10 cellular contexts compared by ENCODE assay signal in genomic region chr4:158770671-158771070, GRCh38. TPM values are rescaled to one million over a fixed set of nuclear protein-coding genes. Genes with fewer than 3 reads are reported as not detected.
DNase-seq lines count a peak whose midpoint lies in the region; ATAC-seq and TF ChIP-seq lines count a peak whose summit lies in the region.
"Had no signal": no experiment of that assay in that cellular context is flagged by ENCODE, and none has a peak within 500 bp of the region (broad histone marks: within the 10 kb centered on the region; RNA-seq: fewer than 3 reads in every experiment).

No MANE protein-coding gene starts in this region.

- H3K4me1 Mint-ChIP-seq in activated naive CD4-positive, alpha-beta T cell treated with anti-CD3 and anti-CD28 coated beads, Interleukin-2, amount 50 U/mL, for 24 hours = peaks cover 61% of the 10 kb centered on the region
- H3K4me1 Mint-ChIP-seq in activated CD4-positive, alpha-beta memory T cell treated with anti-CD3 and anti-CD28 coated beads, Interleukin-2, amount 10 ng/mL, durations not matched to agents 7 days and 5 days = peaks cover 52% of the 10 kb centered on the region

- H3K36me3 Mint-ChIP-seq in activated naive CD4-positive, alpha-beta T cell treated with anti-CD3 and anti-CD28 coated beads, Interleukin-2, amount 50 U/mL, for 24 hours = no peaks in the 10 kb centered on the region
- H3K36me3 Mint-ChIP-seq in activated CD4-positive, alpha-beta memory T cell treated with anti-CD3 and anti-CD28 coated beads, Interleukin-2, amount 10 ng/mL, durations not matched to agents 7 days and 5 days (ENCODE audit: low read depth) = peaks cover 18% of the 10 kb centered on the region

- DNase-seq in activated naive CD4-positive, alpha-beta T cell treated with anti-CD3 and anti-CD28 coated beads, Interleukin-2, amount 50 U/mL, for 16 hours = no peak
- DNase-seq in activated CD4-positive, alpha-beta memory T cell treated with anti-CD3 and anti-CD28 coated beads, Interleukin-2, amount 10 ng/mL, durations not matched to agents 7 days and 5 days = no peak
- DNase-seq in stomach (no peak), GM13977 (ENCODE audit: low spot score) (no peak)
- DNase-seq in activated effector memory CD4-positive, alpha-beta T cell treated with anti-CD3 and anti-CD28 coated beads, Interleukin-2, amount 50 U/mL, for 16 hours = no peak
- DNase-seq: BE2C, mucosa of descending colon had no signal

- H3K36me3 ChIP-seq in liver (ENCODE audit: control insufficient read depth in 4 of 4, insufficient read depth in 3 of 4, low read depth in 1 of 4, low read length in 3 of 4) = no peaks in the 10 kb centered on the region
- H3K36me3 ChIP-seq in stomach = no peaks in the 10 kb centered on the region
- H3K36me3 ChIP-seq: BE2C had no signal

- in situ Hi-C loops in GM13977 (cut with MboI; ENCODE audit: low pct_unique_long_range_greater_than_20kb, low sequenced_read_pairs, unreplicated experiment) = no loop called here

- POLR2A ChIA-PET in activated CD4-positive, alpha-beta memory T cell treated with anti-CD3 and anti-CD28 coated beads, Interleukin-2, amount 10 ng/mL, durations not matched to agents 7 days and 5 days (lab: Charles Lee) = no interaction called here

- no peaks in the 10 kb centered on the region for H3K27me3 Mint-ChIP-seq in activated naive CD4-positive, alpha-beta T cell treated with anti-CD3 and anti-CD28 coated beads, Interleukin-2, amount 50 U/mL, for 24 hours
- H3K27me3 Mint-ChIP-seq in activated CD4-positive, alpha-beta memory T cell treated with anti-CD3 and anti-CD28 coated beads, Interleukin-2, amount 10 ng/mL, durations not matched to agents 7 days and 5 days = no peaks in the 10 kb centered on the region

- H3K27ac Mint-ChIP-seq in activated naive CD4-positive, alpha-beta T cell treated with anti-CD3 and anti-CD28 coated beads, Interleukin-2, amount 50 U/mL, for 24 hours = no peak overlapping the region
- no peak overlapping the region for H3K27ac Mint-ChIP-seq in activated CD4-positive, alpha-beta memory T cell treated with anti-CD3 and anti-CD28 coated beads, Interleukin-2, amount 10 ng/mL, durations not matched to agents 7 days and 5 days

- peak overlapping the region; percentile 55 for H3K4me3 Mint-ChIP-seq in activated naive CD4-positive, alpha-beta T cell treated with anti-CD3 and anti-CD28 coated beads, Interleukin-2, amount 50 U/mL, for 24 hours
- H3K4me3 Mint-ChIP-seq in activated CD4-positive, alpha-beta memory T cell treated with anti-CD3 and anti-CD28 coated beads, Interleukin-2, amount 10 ng/mL, durations not matched to agents 7 days and 5 days = peak overlapping the region; percentile 99

- H3K4me3 ChIP-seq in liver (ENCODE audit: low read depth in 1 of 3, low read length in 3 of 3) (peak overlapping the region; percentile 77 to 100 (median 84)), stomach (peak overlapping the region; percentile 78 to 84 (median 82))
- H3K4me3 ChIP-seq: mucosa of descending colon had no signal

- TF ChIP-seq RAD21 in liver (IDR thresholded peaks at IDR 0.05) = no peak

- TF ChIP-seq CTCF in liver (IDR thresholded peaks at IDR 0.05; ENCODE audit: low read depth, low read length, missing input control) (no peak), stomach (IDR thresholded peaks at IDR 0.05) (no peak), GM13977 (IDR thresholded peaks at IDR 0.05; ENCODE audit: extremely low read depth, insufficient read depth, missing control alignments) (no peak)

- H3K27me3 ChIP-seq in liver (ENCODE audit: control insufficient read depth in 4 of 4, insufficient read depth in 4 of 4, low read length in 3 of 4) = no peaks in the 10 kb centered on the region
- H3K27me3 ChIP-seq in stomach = no peaks in the 10 kb centered on the region
- H3K27me3 ChIP-seq: BE2C had no signal

- CTCF ChIA-PET in activated CD4-positive, alpha-beta memory T cell treated with anti-CD3 and anti-CD28 coated beads, Interleukin-2, amount 10 ng/mL, durations not matched to agents 7 days and 5 days (lab: Charles Lee) = no interaction called here

- no peak for TF ChIP-seq POLR2A in stomach (IDR thresholded peaks at IDR 0.05)

- H3K9me3 ChIP-seq in liver (ENCODE audit: control insufficient read depth in 4 of 4, low read length in 3 of 4) (no peaks in the 10 kb centered on the region), stomach (no peaks in the 10 kb centered on the region)
- H3K9me3 ChIP-seq: BE2C, mucosa of descending colon had no signal

- H3K4me1 ChIP-seq in liver (ENCODE audit: control insufficient read depth in 4 of 4, insufficient read depth in 4 of 4, low read length in 3 of 4) = peaks cover 3 to 37% (median 10%) of the 10 kb centered on the region in 4 donors
- peaks cover 29 to 76% (median 54%) of the 10 kb centered on the region in 4 donors for H3K4me1 ChIP-seq in stomach
- H3K4me1 ChIP-seq: BE2C had no signal

- WGBS in liver = 69% methylated on average over 5 of the region's 5 CpGs
- WGBS in stomach, 5 donors = 24 to 67% (median 44%) methylated on average over 5 of the region's 5 CpGs

- TF ChIP-seq EP300 in stomach (IDR thresholded peaks at IDR 0.05) = no peak

- H3K9ac ChIP-seq in liver (ENCODE audit: low read depth in 1 of 2, low read length in 2 of 2) = peak overlapping the region in 1 of 2 donors; percentile 93

- H3K9me3 Mint-ChIP-seq in activated naive CD4-positive, alpha-beta T cell treated with anti-CD3 and anti-CD28 coated beads, Interleukin-2, amount 50 U/mL, for 24 hours = no peaks in the 10 kb centered on the region
- no peaks in the 10 kb centered on the region for H3K9me3 Mint-ChIP-seq in activated CD4-positive, alpha-beta memory T cell treated with anti-CD3 and anti-CD28 coated beads, Interleukin-2, amount 10 ng/mL, durations not matched to agents 7 days and 5 days

- no peak for ATAC-seq in HG02678 (IDR thresholded peaks at IDR 0.05; ENCODE audit: unreplicated experiment)
- ATAC-seq: mucosa of descending colon had no signal

- intact Hi-C loops in stomach (cut with DNase I; ENCODE audit: low total_unique reads) = no loop called here

- H3K27ac ChIP-seq in liver (ENCODE audit: low read depth in 1 of 2, low read length in 2 of 2) (peak overlapping the region in 1 of 2 donors; percentile 43), stomach (peak overlapping the region in 3 of 5 donors; percentile 88 to 94 (median 89))

TF ChIP-seq in liver, 16 proteins besides CTCF, POLR2A, EP300 and RAD21 (continues in another document):
- TF ChIP-seq, protein P1, sequence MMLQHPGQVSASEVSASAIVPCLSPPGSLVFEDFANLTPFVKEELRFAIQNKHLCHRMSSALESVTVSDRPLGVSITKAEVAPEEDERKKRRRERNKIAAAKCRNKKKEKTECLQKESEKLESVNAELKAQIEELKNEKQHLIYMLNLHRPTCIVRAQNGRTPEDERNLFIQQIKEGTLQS (IDR thresholded peaks at IDR 0.05) = no peak
- TF ChIP-seq, protein P2, sequence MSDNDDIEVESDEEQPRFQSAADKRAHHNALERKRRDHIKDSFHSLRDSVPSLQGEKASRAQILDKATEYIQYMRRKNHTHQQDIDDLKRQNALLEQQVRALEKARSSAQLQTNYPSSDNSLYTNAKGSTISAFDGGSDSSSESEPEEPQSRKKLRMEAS (IDR thresholded peaks at IDR 0.05) = no peak
- TF ChIP-seq RXRA (IDR thresholded peaks at IDR 0.05) (no peak), FOXA2 (IDR thresholded peaks at IDR 0.05) (no peak), EGR1 (IDR thresholded peaks at IDR 0.05; ENCODE audit: low read depth in 2 of 2) (no peak), SP1 (IDR thresholded peaks at IDR 0.05) (no peak), FOXA1 (IDR thresholded peaks at IDR 0.05) (no peak), NR2F2 (IDR thresholded peaks at IDR 0.05) (no peak), JUND (IDR thresholded peaks at IDR 0.05) (no peak), GABPA (IDR thresholded peaks at IDR 0.05 in 1 of 2, conservative IDR thresholded peaks at IDR 0.05 in 1 of 2) (no peak), TAF1 (conservative IDR thresholded peaks at IDR 0.05) (no peak), HNF4A (conservative IDR thresholded peaks at IDR 0.05) (no peak), YY1 (IDR thresholded peaks at IDR 0.05) (no peak)
- TF ChIP-seq, protein P3, sequence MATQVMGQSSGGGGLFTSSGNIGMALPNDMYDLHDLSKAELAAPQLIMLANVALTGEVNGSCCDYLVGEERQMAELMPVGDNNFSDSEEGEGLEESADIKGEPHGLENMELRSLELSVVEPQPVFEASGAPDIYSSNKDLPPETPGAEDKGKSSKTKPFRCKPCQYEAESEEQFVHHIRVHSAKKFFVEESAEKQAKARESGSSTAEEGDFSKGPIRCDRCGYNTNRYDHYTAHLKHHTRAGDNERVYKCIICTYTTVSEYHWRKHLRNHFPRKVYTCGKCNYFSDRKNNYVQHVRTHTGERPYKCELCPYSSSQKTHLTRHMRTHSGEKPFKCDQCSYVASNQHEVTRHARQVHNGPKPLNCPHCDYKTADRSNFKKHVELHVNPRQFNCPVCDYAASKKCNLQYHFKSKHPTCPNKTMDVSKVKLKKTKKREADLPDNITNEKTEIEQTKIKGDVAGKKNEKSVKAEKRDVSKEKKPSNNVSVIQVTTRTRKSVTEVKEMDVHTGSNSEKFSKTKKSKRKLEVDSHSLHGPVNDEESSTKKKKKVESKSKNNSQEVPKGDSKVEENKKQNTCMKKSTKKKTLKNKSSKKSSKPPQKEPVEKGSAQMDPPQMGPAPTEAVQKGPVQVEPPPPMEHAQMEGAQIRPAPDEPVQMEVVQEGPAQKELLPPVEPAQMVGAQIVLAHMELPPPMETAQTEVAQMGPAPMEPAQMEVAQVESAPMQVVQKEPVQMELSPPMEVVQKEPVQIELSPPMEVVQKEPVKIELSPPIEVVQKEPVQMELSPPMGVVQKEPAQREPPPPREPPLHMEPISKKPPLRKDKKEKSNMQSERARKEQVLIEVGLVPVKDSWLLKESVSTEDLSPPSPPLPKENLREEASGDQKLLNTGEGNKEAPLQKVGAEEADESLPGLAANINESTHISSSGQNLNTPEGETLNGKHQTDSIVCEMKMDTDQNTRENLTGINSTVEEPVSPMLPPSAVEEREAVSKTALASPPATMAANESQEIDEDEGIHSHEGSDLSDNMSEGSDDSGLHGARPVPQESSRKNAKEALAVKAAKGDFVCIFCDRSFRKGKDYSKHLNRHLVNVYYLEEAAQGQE (IDR thresholded peaks at IDR 0.05) = no peak

RNA-seq across cellular contexts. Expression of gene FNIP2, which starts 1.8 kb away (rescaled TPM):
- total RNA-seq in activated CD4-positive, alpha-beta memory T cell treated with anti-CD3 and anti-CD28 coated beads, Interleukin-2, amount 10 ng/mL, durations not matched to agents 7 days and 5 days = 10 to 100 TPM; 16.9 to 17.3 TPM
- 10 to 100 TPM; 36.7 to 88.7 TPM for total RNA-seq in liver
- polyA plus RNA-seq in liver = 10 to 100 TPM in 1 of 2 donors, 1 to 10 TPM in 1; 8.8 to 10.3 TPM
- 100 to 1,000 TPM in 1 of 5 donors, 10 to 100 TPM in 4; 28.7 to 109 (median 38.8) TPM for total RNA-seq in stomach
- 10 to 100 TPM in 1 of 3 donors, 1 to 10 TPM in 2; 4.8 to 15.7 (median 6.8) TPM for polyA plus RNA-seq in stomach

RNA-seq across cellular contexts. Expression of gene PPID, which starts 47.5 kb away (rescaled TPM):
- total RNA-seq in activated CD4-positive, alpha-beta memory T cell treated with anti-CD3 and anti-CD28 coated beads, Interleukin-2, amount 10 ng/mL, durations not matched to agents 7 days and 5 days = 10 to 100 TPM; 46.2 to 47.5 TPM
- total RNA-seq in liver (10 to 100 TPM; 14.8 to 16.7 TPM), stomach (10 to 100 TPM in 4 of 5 donors, 1 to 10 TPM in 1; 1.2 to 98.5 (median 12.9) TPM)
- polyA plus RNA-seq in liver (10 to 100 TPM; 15.1 to 53.6 TPM), stomach (10 to 100 TPM; 18.3 to 22.1 (median 20.9) TPM)
